Comparison of ENCODE assay signal across 9 cellular contexts in genomic region chr17:77440571-77440981, GRCh38.
DNase-seq lines count a peak whose midpoint lies in the region; ATAC-seq and TF ChIP-seq lines count a peak whose summit lies in the region.
"Had no signal": no experiment of that assay in that cellular context is flagged by ENCODE, and none has a peak within 500 bp of the region (broad histone marks: within the 10 kb centered on the region; RNA-seq: fewer than 3 reads in every experiment).

No MANE protein-coding gene starts in this region.

- ATAC-seq in GM21423 (IDR thresholded peaks at IDR 0.05; ENCODE audit: unreplicated experiment) (peak; percentile 21), GM21515 (IDR thresholded peaks at IDR 0.05; ENCODE audit: unreplicated experiment) (no peak)

- no peaks in the 10 kb centered on the region for H3K27me3 ChIP-seq in A673 (replicated peaks; ENCODE audit: insufficient read depth, low read depth, low read length, poor library complexity)

- H3K4me1 ChIP-seq in A673 (ENCODE audit: insufficient read depth, low read length, poor library complexity, severe bottlenecking) (peaks cover 75% of the 10 kb centered on the region), mesodermal cell (ENCODE audit: control insufficient read depth, insufficient read depth, low read length, poor library complexity, severe bottlenecking) (peaks cover 59% of the 10 kb centered on the region)

- no peaks in the 10 kb centered on the region for H3K27me3 Mint-ChIP-seq in activated CD4-positive, alpha-beta memory T cell treated with anti-CD3 and anti-CD28 coated beads, Interleukin-2, amount 10 ng/mL, durations not matched to agents 7 days and 5 days

- H3K36me3 Mint-ChIP-seq in activated CD4-positive, alpha-beta memory T cell treated with anti-CD3 and anti-CD28 coated beads, Interleukin-2, amount 10 ng/mL, durations not matched to agents 7 days and 5 days (ENCODE audit: low read depth): peaks cover 29% of the 10 kb centered on the region

- CTCF ChIA-PET in A673 (lab: Charles Lee) (no interaction called here), GM10248 (lab: Yijun Ruan, JAX) (interaction anchor here (1.2 to 10.6 kb wide), 12 partner anchors 9 to 116 kb away, joined by 3 to 175 read pairs (median 6); no protein-coding TSS in a partner anchor)
- CTCF ChIA-PET in activated CD4-positive, alpha-beta memory T cell treated with anti-CD3 and anti-CD28 coated beads, Interleukin-2, amount 10 ng/mL, durations not matched to agents 7 days and 5 days (lab: Charles Lee): interaction anchor here (1.0 to 3.9 kb wide), 13 partner anchors 8 to 109 kb away, joined by 3 to 35 read pairs (median 9); no protein-coding TSS in a partner anchor

- H3K9me3 Mint-ChIP-seq in activated CD4-positive, alpha-beta memory T cell treated with anti-CD3 and anti-CD28 coated beads, Interleukin-2, amount 10 ng/mL, durations not matched to agents 7 days and 5 days: no peaks in the 10 kb centered on the region

- WGBS in mesodermal cell (ENCODE audit: insufficient coverage in 2 of 2), 2 experiments: 95 to 99% methylated on average over 4 to 12 of the region's 12 CpGs

- H3K27ac Mint-ChIP-seq in activated CD4-positive, alpha-beta memory T cell treated with anti-CD3 and anti-CD28 coated beads, Interleukin-2, amount 10 ng/mL, durations not matched to agents 7 days and 5 days: peak overlapping the region; percentile 96

- H3K4me3 ChIP-seq in A673 (ENCODE audit: low read depth, low read length, poor library complexity, severe bottlenecking) (no peak overlapping the region), mesodermal cell (ENCODE audit: extremely low read depth, insufficient read depth, low read length, poor library complexity, severe bottlenecking) (no peak overlapping the region)

- POLR2A ChIA-PET in A673 (lab: Charles Lee; ENCODE audit: low non-redundant PET): interaction anchor here (0.6 kb wide), 1 partner anchor 1852 kb away, joined by 3 read pairs; no protein-coding TSS in a partner anchor
- POLR2A ChIA-PET in activated CD4-positive, alpha-beta memory T cell treated with anti-CD3 and anti-CD28 coated beads, Interleukin-2, amount 10 ng/mL, durations not matched to agents 7 days and 5 days (lab: Charles Lee): interaction anchor here (1.0 to 8.7 kb wide), 22 partner anchors 10 to 109 kb away, joined by 3 to 164 read pairs (median 6); no protein-coding TSS in a partner anchor
- POLR2A ChIA-PET in GM10248 (lab: Yijun Ruan, JAX): interaction anchor here (1.1 to 1.2 kb wide), 4 partner anchors 10 to 13 kb away, joined by 4 to 8 read pairs (median 4); no protein-coding TSS in a partner anchor

- BruUV-seq in A673 (replicated peaks; lab: Mats Ljungman, UMichigan): no TSS peak

- peak overlapping the region; percentile 72 for H3K27ac ChIP-seq in A673 (ENCODE audit: low read depth, low read length, poor library complexity, severe bottlenecking)
- H3K27ac ChIP-seq in mesodermal cell (ENCODE audit: low read depth, low read length, severe bottlenecking): peak overlapping the region; percentile 41

- TF ChIP-seq CTCF in A673 (conservative IDR thresholded peaks at IDR 0.05; ENCODE audit: low read depth, low read length) (no peak), GM10248 (IDR thresholded peaks at IDR 0.05; ENCODE audit: control extremely low read depth, extremely low read depth, low read depth, missing control alignments) (no peak)

- intact Hi-C loops in A673 (cut with micrococcal nuclease; ENCODE audit: unreplicated experiment): no loop called here

- H3K9me3 ChIP-seq in A673 (ENCODE audit: low read depth, low read length, poor library complexity, severe bottlenecking) (no peaks in the 10 kb centered on the region), mesodermal cell (ENCODE audit: control insufficient read depth, low read length) (no peaks in the 10 kb centered on the region)

- H3K4me1 Mint-ChIP-seq in activated CD4-positive, alpha-beta memory T cell treated with anti-CD3 and anti-CD28 coated beads, Interleukin-2, amount 10 ng/mL, durations not matched to agents 7 days and 5 days: peaks cover 97% of the 10 kb centered on the region

- H3K4me3 Mint-ChIP-seq in activated CD4-positive, alpha-beta memory T cell treated with anti-CD3 and anti-CD28 coated beads, Interleukin-2, amount 10 ng/mL, durations not matched to agents 7 days and 5 days: peak overlapping the region; percentile 65

- DNase-seq in A673 (ENCODE audit: low spot score) (no peak), SW 1271 (lab: John Stamatoyannopoulos, UW) (no peak), GM10248 (ENCODE audit: extremely low spot score) (no peak), NCI-H774 (lab: John Stamatoyannopoulos, UW) (no peak)
- peak; percentile 61 for DNase-seq in activated CD4-positive, alpha-beta memory T cell treated with anti-CD3 and anti-CD28 coated beads, Interleukin-2, amount 10 ng/mL, durations not matched to agents 7 days and 5 days
- DNase-seq: IMR-90 had no signal

- H3K36me3 ChIP-seq in A673 (ENCODE audit: insufficient read depth, low read length, poor library complexity, severe bottlenecking) (no peaks in the 10 kb centered on the region), mesodermal cell (ENCODE audit: control insufficient read depth, insufficient read depth, low read length) (peaks cover 28% of the 10 kb centered on the region)
